In the genomic region with DNA sequence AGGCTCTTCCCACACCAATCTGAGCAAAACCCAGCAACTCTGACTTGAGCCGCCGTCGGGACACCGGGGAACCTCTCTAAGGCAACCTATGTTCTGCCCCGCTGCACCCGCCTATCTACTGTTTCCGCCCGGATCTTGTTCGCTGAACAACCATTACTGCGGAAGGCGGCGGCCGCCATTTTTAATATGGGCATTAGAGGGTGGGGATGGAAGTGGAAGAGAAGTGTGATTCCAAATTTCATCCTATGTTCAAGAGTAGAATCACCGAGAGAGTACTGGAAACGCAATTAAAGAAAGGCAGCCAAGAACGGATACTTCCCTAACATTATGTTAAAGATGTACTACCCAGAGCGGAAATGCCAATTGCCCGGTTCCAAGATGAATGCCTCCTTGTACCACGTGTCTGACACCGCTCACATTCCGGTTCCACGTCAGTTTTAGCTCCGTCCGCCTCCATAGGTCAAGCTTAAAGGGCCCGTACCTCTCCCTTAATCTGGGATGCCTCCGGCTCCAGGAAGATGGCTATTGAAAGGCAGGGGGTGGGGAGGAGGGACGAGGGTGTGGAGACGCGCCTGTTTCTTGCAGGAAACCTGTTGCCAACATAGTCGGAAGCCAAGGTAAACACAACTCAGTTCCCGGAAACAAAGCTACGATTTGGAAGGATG, we compare ENCODE assay signal across 8 cellular contexts. TPM values are rescaled to one million over a fixed set of nuclear protein-coding genes. Genes with fewer than 3 reads are reported as not detected.
A peak's percentile ranks its signal among the peaks of the same experiment; 100 is the strongest.
DNase-seq lines count a peak whose midpoint lies in the region; ATAC-seq and TF ChIP-seq lines count a peak whose summit lies in the region.

A gene (minus strand): TSS at position 95 of the 665 bp plus-strand sequence. CDS start 198 bp downstream, outside the sequence.

- DNase-seq in NCI-H2029 (lab: John Stamatoyannopoulos, UW) = peak; percentile 97
- DNase-seq in T-helper 9 cell = peak; percentile 76
- peak; percentile 97 for DNase-seq in astrocyte of the hippocampus (ENCODE audit: low read depth, low spot score)
- DNase-seq in hepatocyte (ENCODE audit: low spot score) = peak; percentile 94
- peak; percentile 93 to 94 for DNase-seq in aorta

- H3K4me3 ChIP-seq in hepatocyte = peak within 1 kb of the TSS; percentile 75
- peak within 1 kb of the TSS; percentile 89 for H3K4me3 ChIP-seq in rectal smooth muscle tissue (ENCODE audit: low read length)
- peak within 1 kb of the TSS; percentile 43 to 70 for H3K4me3 ChIP-seq in aorta (ENCODE audit: low read length in 2 of 2)

- H3K27me3 ChIP-seq in hepatocyte (no peaks in the 10 kb centered on the region), rectal smooth muscle tissue (ENCODE audit: control insufficient read depth, insufficient read depth, low read length) (no peaks in the 10 kb centered on the region), aorta (ENCODE audit: control insufficient read depth in 1 of 2, insufficient read depth in 2 of 2, low read length in 1 of 2) (no peaks in the 10 kb centered on the region)

- TF ChIP-seq CTCF in hepatocyte (IDR thresholded peaks at IDR 0.05; ENCODE audit: poor library complexity) = no peak

- TF ChIP-seq POLR2A in GM18505 (IDR thresholded peaks at IDR 0.05; ENCODE audit: borderline replicate concordance, extremely low read depth, insufficient read depth, insufficient read length) = peak; percentile 39

- no peaks in the 10 kb centered on the region for H3K9me2 ChIP-seq in hepatocyte (replicated peaks; ENCODE audit: insufficient read depth)

- intact Hi-C loops in aorta (cut with DNase I) = loop anchor here in 1 of 2 donors (1.0 kb wide), 1 partner anchor 215 kb away; a partner anchor contains a TSS

- under 1% methylated on average over 32 of the region's 32 CpGs for WGBS in hepatocyte (ENCODE audit: low lambda C conversion rate, missing lambda C conversion rate)
- 0% methylated on average over 32 of the region's 32 CpGs for WGBS in aorta, 2 donors

- H3K4me2 ChIP-seq in hepatocyte = peak within 1 kb of the TSS; percentile 76

- H3K27ac ChIP-seq in hepatocyte (peak within 1 kb of the TSS; percentile 97), rectal smooth muscle tissue (ENCODE audit: low read depth, low read length) (peak within 1 kb of the TSS; percentile 97), aorta (ENCODE audit: low read depth in 1 of 2, low read length in 2 of 2) (peak within 1 kb of the TSS; percentile 29 to 95)

- H3K36me3 ChIP-seq in hepatocyte (replicated peaks; ENCODE audit: insufficient read depth, low read depth) (no peaks in the 10 kb centered on the region), rectal smooth muscle tissue (ENCODE audit: control insufficient read depth, insufficient read depth, low read length) (peaks cover 11% of the 10 kb centered on the region), aorta (ENCODE audit: control insufficient read depth in 1 of 2, insufficient read depth in 2 of 2, low read length in 1 of 2) (peaks cover 0 to 7% of the 10 kb centered on the region in 2 donors)

- ATAC-seq in GM18505 (IDR thresholded peaks at IDR 0.05; ENCODE audit: unreplicated experiment) (peak; percentile 71), HG02973 (IDR thresholded peaks at IDR 0.05; ENCODE audit: unreplicated experiment) (peak; percentile 63), aorta (ENCODE audit: low FRiP score) (peak; percentile 97)

- H3K4me1 ChIP-seq in hepatocyte (ENCODE audit: insufficient read depth) (peaks cover 19% of the 10 kb centered on the region), rectal smooth muscle tissue (ENCODE audit: control insufficient read depth, insufficient read depth, low read length) (peaks cover 23% of the 10 kb centered on the region), aorta (ENCODE audit: control insufficient read depth in 1 of 2, insufficient read depth in 2 of 2, low read length in 2 of 2) (no peaks in the 10 kb centered on the region)

- peaks cover 19% of the 10 kb centered on the region for H3K79me2 ChIP-seq in hepatocyte

- H3K9me3 ChIP-seq in hepatocyte (ENCODE audit: low read depth) (no peaks in the 10 kb centered on the region), aorta (ENCODE audit: control insufficient read depth, low read length) (no peaks in the 10 kb centered on the region)

- peak within 1 kb of the TSS; percentile 85 for H3K9ac ChIP-seq in rectal smooth muscle tissue (ENCODE audit: low read length)

- H4K20me1 ChIP-seq in hepatocyte (ENCODE audit: insufficient read depth, poor library complexity, severe bottlenecking) = no peaks in the 10 kb centered on the region

- peak within 1 kb of the TSS; percentile 83 for H2AFZ ChIP-seq in hepatocyte

RNA-seq across cellular contexts. Expression of the gene that starts here (rescaled TPM):
- total RNA-seq in hepatocyte (27.5 and 28.1 TPM in 2 replicates), aorta (10 to 100 TPM; 23.6 to 41.8 TPM)
- polyA plus RNA-seq in hepatocyte (76.2 and 82.7 TPM in 2 replicates), aorta (10 to 100 TPM in 1 of 2 donors, 1 to 10 TPM in 1; 7.3 to 20.2 TPM)

Comparison
In these comparisons a context has a peak if more than half of its experiments do, and no peak if none do; other contexts are left out.
1. Peak in every context shown above with its lines: DNase-seq, ATAC-seq, H3K4me3 ChIP-seq and H3K27ac ChIP-seq.